In the genomic region with DNA sequence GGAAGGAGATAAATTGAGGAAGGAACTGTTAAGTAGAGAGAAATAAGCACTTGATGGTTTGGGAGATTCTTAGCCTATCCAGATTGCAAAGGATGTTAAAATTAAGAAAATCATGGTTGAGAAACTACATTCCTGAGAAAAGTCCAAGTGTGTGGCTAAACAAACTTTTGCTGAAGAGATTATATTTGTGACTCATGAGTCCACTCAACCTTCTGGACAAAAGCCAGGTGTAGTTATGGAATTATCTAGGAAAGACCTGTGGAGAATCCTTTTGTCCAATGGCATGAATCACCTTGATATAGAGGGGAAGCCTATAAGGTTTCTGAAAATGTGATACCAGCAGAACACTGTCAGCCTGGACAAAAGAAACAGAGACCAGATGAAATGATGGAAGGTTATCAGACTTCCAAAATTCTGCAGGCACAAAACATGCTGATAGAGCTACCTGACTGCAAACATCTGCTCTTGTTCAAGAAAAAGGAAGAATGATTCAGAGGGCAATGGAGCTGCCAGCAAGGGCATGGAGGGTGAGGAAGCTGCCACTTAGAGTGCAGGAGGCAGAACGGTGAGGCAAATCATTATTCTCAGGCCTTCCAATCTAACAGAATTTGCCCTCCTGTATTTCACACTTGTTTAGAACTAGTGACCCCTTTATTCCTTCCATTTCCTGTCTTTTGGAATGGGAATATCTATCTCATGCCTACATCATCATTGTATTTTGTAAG, we compare ENCODE assay signal across 16 cellular contexts.
DNase-seq lines count a peak whose midpoint lies in the region; ATAC-seq and TF ChIP-seq lines count a peak whose summit lies in the region.
"Had no signal": no experiment of that assay in that cellular context is flagged by ENCODE, and none has a peak within 500 bp of the region (broad histone marks: within the 10 kb centered on the region; RNA-seq: fewer than 3 reads in every experiment).

No MANE protein-coding gene starts in this region.

- no peak for TF ChIP-seq CTCF in MCF 10A (IDR thresholded peaks at IDR 0.05; ENCODE audit: unreplicated experiment)
- TF ChIP-seq CTCF in breast epithelium (IDR thresholded peaks at IDR 0.05) = no peak
- no peak for TF ChIP-seq CTCF in RWPE1 (conservative IDR thresholded peaks at IDR 0.05; ENCODE audit: low read depth)

- H3K9me3 ChIP-seq in breast epithelium = no peaks in the 10 kb centered on the region
- H3K9me3 ChIP-seq: esophagus squamous epithelium, Peyer's patch had no signal

- H3K27ac Mint-ChIP-seq in MCF 10A (ENCODE audit: low read depth, unreplicated experiment) = peak overlapping the region; percentile 6

- peak; percentile 93 for DNase-seq in MCF 10A (ENCODE audit: unreplicated experiment)
- no peak for DNase-seq in breast epithelium (ENCODE audit: low spot score in 2 of 2)
- peak; percentile 48 for DNase-seq in RWPE1 (ENCODE audit: low spot score)
- DNase-seq in fibroblast of peridontal ligament (ENCODE audit: extremely low read depth) = peak; percentile 91
- no peak for DNase-seq in Right ventricle myocardium inferior (ENCODE audit: missing footprints)
- DNase-seq in DMS79 (lab: John Stamatoyannopoulos, UW) = no peak
- no peak for DNase-seq in iPS-NIHi11 (ENCODE audit: low spot score)
- DNase-seq: activated CD4-positive, alpha-beta T cell treated with anti-CD3 and anti-CD28 coated beads for 48 hours; activated T-cell treated with anti-CD3 and anti-CD28 coated beads, Interleukin-2, amount 50 U/mL, for 4 hours; cortex of kidney; esophagus squamous epithelium; NCI-H1048; nucleus accumbens; Peyer's patch; substantia nigra had no signal

- no peak overlapping the region for H3K4me3 Mint-ChIP-seq in MCF 10A (ENCODE audit: unreplicated experiment)
- H3K4me3 Mint-ChIP-seq: activated T-cell treated with anti-CD3 and anti-CD28 coated beads, Interleukin-2, amount 50 U/mL, for 4 hours had no signal

- no peaks in the 10 kb centered on the region for H3K36me3 ChIP-seq in breast epithelium
- H3K36me3 ChIP-seq: esophagus squamous epithelium, Peyer's patch had no signal

- no peaks in the 10 kb centered on the region for H3K4me1 ChIP-seq in breast epithelium
- H3K4me1 ChIP-seq: esophagus squamous epithelium, Peyer's patch had no signal

- no TSS peak for BruUV-seq in MCF 10A (replicated peaks; lab: Mats Ljungman, UMichigan)

- peaks cover 17% of the 10 kb centered on the region for H3K4me1 Mint-ChIP-seq in MCF 10A (ENCODE audit: insufficient read depth, unreplicated experiment)

- H3K27me3 ChIP-seq in breast epithelium = no peaks in the 10 kb centered on the region
- H3K27me3 ChIP-seq: esophagus squamous epithelium, Peyer's patch had no signal

- TF ChIP-seq POLR2A in breast epithelium (IDR thresholded peaks at IDR 0.05) = no peak

- ATAC-seq in HG02973 (IDR thresholded peaks at IDR 0.05; ENCODE audit: unreplicated experiment) (no peak), Right ventricle myocardium inferior (no peak)
- ATAC-seq: activated T-cell treated with anti-CD3 and anti-CD28 coated beads, Interleukin-2, amount 50 U/mL, for 4 hours had no signal

- POLR2A ChIA-PET in MCF 10A (lab: Yijun Ruan, JAX) = interaction anchor here (0.9 kb wide), 1 partner anchor 134 kb away, joined by 3 read pairs; no protein-coding TSS in a partner anchor
- POLR2A ChIA-PET in RWPE1 (lab: Yijun Ruan, JAX; ENCODE audit: low non-redundant PET) = no interaction called here

- CTCF ChIA-PET in MCF 10A (lab: Yijun Ruan, JAX) (no interaction called here), RWPE1 (lab: Yijun Ruan, JAX) (no interaction called here)

- H3K27me3 Mint-ChIP-seq in MCF 10A (ENCODE audit: insufficient read depth, unreplicated experiment) = no peaks in the 10 kb centered on the region

- H3K36me3 Mint-ChIP-seq in MCF 10A (ENCODE audit: insufficient read depth, unreplicated experiment) = no peaks in the 10 kb centered on the region

- H3K4me3 ChIP-seq in breast epithelium = no peak overlapping the region
- H3K4me3 ChIP-seq: esophagus squamous epithelium, Peyer's patch had no signal

- intact Hi-C loops in MCF 10A (cut with micrococcal nuclease) = loop anchor here (5.0 kb wide), 1 partner anchor 301 kb away; a partner anchor contains a TSS
- intact Hi-C loops in breast epithelium (cut with DNase I; ENCODE audit: low total_unique reads) = no loop called here
- intact Hi-C loops in Right ventricle myocardium inferior (cut with DNase I) = no loop called here

- H3K9me3 Mint-ChIP-seq in MCF 10A (ENCODE audit: unreplicated experiment) = no peaks in the 10 kb centered on the region

- no peak overlapping the region for H3K27ac ChIP-seq in breast epithelium
- no peak overlapping the region for H3K27ac ChIP-seq in RWPE1
- H3K27ac ChIP-seq: esophagus squamous epithelium, Peyer's patch had no signal

Comparison
In these comparisons a context has a peak if more than half of its experiments do, and no peak if none do; other contexts are left out.
1. DNase-seq: peak in MCF 10A (single experiment), RWPE1 (single experiment) and fibroblast of peridontal ligament (single experiment); none in breast epithelium (0 of 2), Right ventricle myocardium inferior (single experiment), DMS79 (single experiment) and iPS-NIHi11 (single experiment).